Comparison of ENCODE assay signal across 19 cellular contexts in genomic region chr12:131552167-131552863, GRCh38.
DNase-seq lines count a peak whose midpoint lies in the region; ATAC-seq and TF ChIP-seq lines count a peak whose summit lies in the region.
"Had no signal": no experiment of that assay in that cellular context is flagged by ENCODE, and none has a peak within 500 bp of the region (broad histone marks: within the 10 kb centered on the region; RNA-seq: fewer than 3 reads in every experiment).

No MANE protein-coding gene starts in this region.

- ATAC-seq in HG03460 (IDR thresholded peaks at IDR 0.05; ENCODE audit: unreplicated experiment) = no peak
- no peak for ATAC-seq in GM21737 (IDR thresholded peaks at IDR 0.05; ENCODE audit: unreplicated experiment)
- ATAC-seq: HepG2 had no signal

- H3K27ac ChIP-seq in HUES6 (ENCODE audit: low read depth, low read length) (peak overlapping the region; percentile 64; the same call in 1 of the 2 replicates), SJCRH30 (no peak overlapping the region), coronary artery (no peak overlapping the region)
- H3K27ac ChIP-seq: KMS-11 had no signal

- H3K4me1 ChIP-seq in HUES6 (ENCODE audit: control insufficient read depth, insufficient read depth, low read length) (peaks cover 25% of the 10 kb centered on the region), SJCRH30 (no peaks in the 10 kb centered on the region)
- H3K4me1 ChIP-seq: BE2C, HAP-1 had no signal

- DNase-seq in SJCRH30 (peak; percentile 20 to 58), coronary artery (ENCODE audit: low spot score) (peak; percentile 50), DMS53 treated with DMSO at 0.1 percent for 48 hours (lab: John Stamatoyannopoulos, UW; ENCODE audit: unreplicated experiment) (no peak), NCI-H82 (lab: John Stamatoyannopoulos, UW) (no peak)
- DNase-seq: ACHN; BE2C; C1 segment of cervical spinal cord; CD4-positive, CD25-positive, alpha-beta regulatory T cell; CD8-positive, alpha-beta memory T cell; COR-L47; DMS 273 treated with DMSO at 0.1 percent for 48 hours; DMS53; GDM1 had no signal

- H3K9ac ChIP-seq in HUES6 (ENCODE audit: low read length) = no peak overlapping the region
- H3K9ac ChIP-seq: KMS-11 had no signal

- H3K4me3 ChIP-seq in HUES6 (ENCODE audit: low read depth, low read length) = no peak overlapping the region
- no peak overlapping the region for H3K4me3 ChIP-seq in SJCRH30
- no peak overlapping the region for H3K4me3 ChIP-seq in coronary artery
- H3K4me3 ChIP-seq: HAP-1 had no signal

- TF ChIP-seq CTCF in coronary artery (IDR thresholded peaks at IDR 0.05) = no peak

- H3K9me3 ChIP-seq in HUES6 (ENCODE audit: control insufficient read depth, insufficient read depth, low read depth, low read length) = no peaks in the 10 kb centered on the region
- H3K9me3 ChIP-seq in SJCRH30 (replicated peaks) = no peaks in the 10 kb centered on the region
- H3K9me3 ChIP-seq: BE2C, HAP-1 had no signal

- H3K36me3 ChIP-seq in HUES6 (ENCODE audit: control insufficient read depth, insufficient read depth, low read length) (no peaks in the 10 kb centered on the region), SJCRH30 (no peaks in the 10 kb centered on the region)
- H3K36me3 ChIP-seq: BE2C, HAP-1 had no signal

- peaks cover 8% of the 10 kb centered on the region; the same call in 1 of the 2 replicates for H3K27me3 ChIP-seq in HUES6 (ENCODE audit: control insufficient read depth, insufficient read depth, low read length)
- H3K27me3 ChIP-seq in SJCRH30 = no peaks in the 10 kb centered on the region
- H3K27me3 ChIP-seq: BE2C had no signal

Comparison
In these comparisons a context has a peak if more than half of its experiments do, and no peak if none do; other contexts are left out.
1. DNase-seq: peak in SJCRH30 (2 of 2) and coronary artery (single experiment); none in DMS53 treated with DMSO at 0.1 percent for 48 hours (single experiment) and NCI-H82 (single experiment).